In genomic region chr7:91351374-91351773, GRCh38 we compare ENCODE assay signal across 1 cellular context.
TF ChIP-seq lines count a peak whose summit lies in the region.

No MANE protein-coding gene starts in this region.

TF ChIP-seq in WTC11, 78 proteins besides CTCF, POLR2A, EP300 and RAD21 (continued from another document):
- TF ChIP-seq PREB (CRISPR knock-in tag; IDR thresholded peaks at IDR 0.05; ENCODE audit: borderline replicate concordance) = no peak
